ENCODE assay signal across 27 cellular contexts in the genomic region with DNA sequence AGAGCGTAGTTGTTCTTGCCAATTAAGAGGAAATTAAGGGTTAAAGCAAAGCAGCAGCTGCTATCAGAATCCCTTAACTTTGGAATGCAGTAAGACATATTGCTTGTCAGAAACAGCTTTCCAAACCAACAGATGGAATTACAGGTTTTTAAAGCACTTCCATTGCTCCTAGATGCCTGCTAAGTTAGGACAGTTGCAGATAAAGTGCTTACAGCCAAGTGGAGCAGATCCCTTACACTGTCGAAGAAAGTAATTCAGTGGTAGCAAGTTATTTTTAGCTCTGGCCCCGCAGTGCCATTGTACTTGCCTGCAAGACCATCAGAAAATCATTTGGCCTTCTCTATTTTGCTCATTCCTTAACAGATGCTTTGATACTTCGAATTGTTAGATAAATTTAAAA. TPM values are rescaled to one million over a fixed set of nuclear protein-coding genes. Genes with fewer than 3 reads are reported as not detected.
DNase-seq lines count a peak whose midpoint lies in the region; ATAC-seq, FAIRE-seq and TF ChIP-seq lines count a peak whose summit lies in the region.
"Had no signal": no experiment of that assay in that cellular context is flagged by ENCODE, and none has a peak within 500 bp of the region (broad histone marks: within the 10 kb centered on the region; RNA-seq: fewer than 3 reads in every experiment).

No MANE protein-coding gene starts in this region.

- no peak for TF ChIP-seq RAD21 in HepG2 (CRISPR knock-in tag; IDR thresholded peaks at IDR 0.05)

- CTCF ChIA-PET in HepG2 (lab: Yijun Ruan, JAX; ENCODE audit: low intra/inter-chr PET ratio, low total read pairs) = no interaction called here

- H3K27ac ChIP-seq in HepG2 (ENCODE audit: extremely low read length, insufficient read depth, low read length) (no peak overlapping the region), right lobe of liver (no peak overlapping the region), keratinocyte (ENCODE audit: control insufficient read depth, insufficient read depth, low read length) (no peak overlapping the region)
- H3K27ac ChIP-seq: foreskin keratinocyte, Peyer's patch, SK-N-MC, stomach had no signal

- H3K36me3 Mint-ChIP-seq in activated T-helper 2 cell treated with anti-CD3 and anti-CD28 coated beads, Interferon-gamma antibody, Interleukin-2, Interleukin-4, amounts not matched to agents 10 μg/mL and 5 μg/mL and 100 μg/mL, durations not matched to agents 14 hours and 24 hours and 36 hours (ENCODE audit: low read depth) = peaks cover 78% of the 10 kb centered on the region
- peaks cover 9% of the 10 kb centered on the region for H3K36me3 Mint-ChIP-seq in chondrocyte (ENCODE audit: low read depth)

- H3K79me2 ChIP-seq in HepG2 (ENCODE audit: insufficient read depth, low read length) = peaks cover 85% of the 10 kb centered on the region
- peaks cover 11% of the 10 kb centered on the region for H3K79me2 ChIP-seq in keratinocyte (ENCODE audit: control insufficient read depth, insufficient read depth, low read length)

- DNase-seq in HepG2 (ENCODE audit: low spot score) (no peak), right lobe of liver (no peak), NCI-H524 (lab: John Stamatoyannopoulos, UW) (peak; percentile 69 to 86), keratinocyte (ENCODE audit: low read depth, low spot score) (no peak), superior temporal gyrus (ENCODE audit: extremely low spot score) (peak; percentile 17), head of caudate nucleus (no peak), chondrocyte (ENCODE audit: low spot score) (no peak)
- no peak for DNase-seq in activated T-helper 2 cell treated with anti-CD3 and anti-CD28 coated beads, Interferon-gamma antibody, Interleukin-2, Interleukin-4, amounts not matched to agents 10 μg/mL and 5 μg/mL and 100 μg/mL, durations not matched to agents 14 hours and 24 hours and 36 hours (ENCODE audit: low spot score)
- DNase-seq: activated CD4-positive, alpha-beta T cell treated with anti-CD3 and anti-CD28 coated beads, Interleukin-2, amount 50 U/mL, for 4 hours; activated CD8-positive, alpha-beta memory T cell treated with anti-CD3 and anti-CD28 coated beads, Interleukin-2, amount 50 U/mL, for 48 hours; activated effector memory CD4-positive, alpha-beta T cell treated with Interleukin-2 at 50 U/mL for 16 hours; CD4-positive, alpha-beta T cell; central memory CD4-positive, alpha-beta T cell; DMS53; erythroblast; kidney; NCI-H1048; NCI-H2081 treated with DMSO at 0.1 percent for 48 hours; NCI-H748 treated with DMSO at 0.1 percent for 48 hours; Peyer's patch; stimulated activated CD4-positive, alpha-beta T cell treated with anti-CD3 and anti-CD28 coated beads, Interleukin-4, amount 100 ng/mL, for 4 hours; stomach had no signal

- H3K9me3 Mint-ChIP-seq in activated T-helper 2 cell treated with anti-CD3 and anti-CD28 coated beads, Interferon-gamma antibody, Interleukin-2, Interleukin-4, amounts not matched to agents 10 μg/mL and 5 μg/mL and 100 μg/mL, durations not matched to agents 14 hours and 24 hours and 36 hours = no peaks in the 10 kb centered on the region
- H3K9me3 Mint-ChIP-seq in chondrocyte (ENCODE audit: low read depth) = no peaks in the 10 kb centered on the region
- H3K9me3 Mint-ChIP-seq: CD4-positive, alpha-beta T cell; type B pancreatic cell had no signal

- ATAC-seq in HepG2 (no peak), right lobe of liver (no peak)
- ATAC-seq: foreskin keratinocyte had no signal

- H3K9ac ChIP-seq in HepG2 (ENCODE audit: insufficient read depth, low read depth, low read length) (no peak overlapping the region), keratinocyte (ENCODE audit: control insufficient read depth, extremely low read depth, insufficient read depth, low read length) (no peak overlapping the region)

- 93% methylated on average over 4 of the region's 4 CpGs for WGBS in HepG2 (ENCODE audit: low lambda C conversion rate)
- 91% methylated on average over 4 of the region's 4 CpGs for WGBS in right lobe of liver (ENCODE audit: insufficient coverage, low coverage, low lambda C conversion rate, missing lambda C conversion rate)

- BruUV-seq in HepG2 (replicated peaks; lab: Mats Ljungman, UMichigan) = no TSS peak

- TF ChIP-seq POLR2A in HepG2 (IDR thresholded peaks at IDR 0.05; ENCODE audit: insufficient read depth in 1 of 2, low read depth in 2 of 2, low read length in 2 of 2) = no peak
- TF ChIP-seq POLR2A in right lobe of liver (IDR thresholded peaks at IDR 0.05) = no peak

- in situ Hi-C loops in HepG2 (cut with HindIII; ENCODE audit: extremely low pct_ligation_motif_present, low pct_unique_long_range_greater_than_20kb) = no loop called here

- dilution Hi-C loops in keratinocyte (cut with MboI; ENCODE audit: extremely low pct_ligation_motif_present, low sequenced_read_pairs) = no loop called here

- intact Hi-C loops in HepG2 (cut with micrococcal nuclease; ENCODE audit: unreplicated experiment) = no loop called here
- intact Hi-C loops in right lobe of liver (cut with DNase I) = no loop called here
- intact Hi-C loops in activated T-helper 2 cell treated with anti-CD3 and anti-CD28 coated beads, Interferon-gamma antibody, Interleukin-2, Interleukin-4, amounts not matched to agents 10 μg/mL and 5 μg/mL and 100 μg/mL, durations not matched to agents 14 hours and 24 hours and 36 hours (cut with micrococcal nuclease) = no loop called here
- intact Hi-C loops in head of caudate nucleus (cut with DNase I) = no loop called here

- H3K27ac Mint-ChIP-seq in activated T-helper 2 cell treated with anti-CD3 and anti-CD28 coated beads, Interferon-gamma antibody, Interleukin-2, Interleukin-4, amounts not matched to agents 10 μg/mL and 5 μg/mL and 100 μg/mL, durations not matched to agents 14 hours and 24 hours and 36 hours = no peak overlapping the region
- no peak overlapping the region for H3K27ac Mint-ChIP-seq in chondrocyte (ENCODE audit: unreplicated experiment)
- H3K27ac Mint-ChIP-seq: CD4-positive, alpha-beta T cell; type B pancreatic cell had no signal

- H3K36me3 ChIP-seq in HepG2 (replicated peaks in 1 of 2; ENCODE audit: control insufficient read depth in 1 of 2, insufficient read depth in 2 of 2, low read length in 2 of 2) (peaks cover 11 to 65% of the 10 kb centered on the region in 2 experiments), right lobe of liver (peaks cover 0 to 13% (median 1%) of the 10 kb centered on the region in 4 donors), keratinocyte (ENCODE audit: control insufficient read depth in 2 of 2, extremely low read depth in 1 of 2, insufficient read depth in 2 of 2, low read length in 2 of 2) (peaks cover 4 to 12% of the 10 kb centered on the region in 2 experiments)

- H3K9me3 ChIP-seq in HepG2 (ENCODE audit: low read length) (no peaks in the 10 kb centered on the region), right lobe of liver (no peaks in the 10 kb centered on the region), keratinocyte (ENCODE audit: control insufficient read depth, low read depth, low read length) (no peaks in the 10 kb centered on the region)
- H3K9me3 ChIP-seq: Peyer's patch, stomach had no signal

- POLR2A ChIA-PET in HepG2 (lab: Yijun Ruan, JAX) = no interaction called here

- TF ChIP-seq EP300 in HepG2 (IDR thresholded peaks at IDR 0.05; ENCODE audit: low read depth in 2 of 2, low read length in 2 of 2) = no peak
- no peak for TF ChIP-seq EP300 in HepG2 (CRISPR knock-in tag; IDR thresholded peaks at IDR 0.05; ENCODE audit: borderline replicate concordance)

- no peaks in the 10 kb centered on the region for H3K9me1 ChIP-seq in keratinocyte (ENCODE audit: control insufficient read depth, extremely low read depth, insufficient read depth, low read length)

- FAIRE-seq in HepG2 (lab: Jason Lieb, UNC) (no peak), keratinocyte (lab: Jason Lieb, UNC) (no peak)
- FAIRE-seq: GM12892, GM19239, kidney had no signal

- H3K27me3 Mint-ChIP-seq in activated T-helper 2 cell treated with anti-CD3 and anti-CD28 coated beads, Interferon-gamma antibody, Interleukin-2, Interleukin-4, amounts not matched to agents 10 μg/mL and 5 μg/mL and 100 μg/mL, durations not matched to agents 14 hours and 24 hours and 36 hours (ENCODE audit: low read depth) = no peaks in the 10 kb centered on the region
- H3K27me3 Mint-ChIP-seq in chondrocyte (ENCODE audit: low read depth) = no peaks in the 10 kb centered on the region
- H3K27me3 Mint-ChIP-seq: CD4-positive, alpha-beta T cell; type B pancreatic cell had no signal

- H3K4me1 Mint-ChIP-seq in activated T-helper 2 cell treated with anti-CD3 and anti-CD28 coated beads, Interferon-gamma antibody, Interleukin-2, Interleukin-4, amounts not matched to agents 10 μg/mL and 5 μg/mL and 100 μg/mL, durations not matched to agents 14 hours and 24 hours and 36 hours (ENCODE audit: low read depth) = peaks cover 27% of the 10 kb centered on the region
- H3K4me1 Mint-ChIP-seq in chondrocyte (ENCODE audit: low read depth) = peaks cover 34% of the 10 kb centered on the region

- H2AFZ ChIP-seq in HepG2 (ENCODE audit: low read length) (no peak overlapping the region), keratinocyte (ENCODE audit: control insufficient read depth, low read length) (no peak overlapping the region)

- H3K4me2 ChIP-seq in HepG2 (ENCODE audit: low read depth, low read length) = no peak overlapping the region
- H3K4me2 ChIP-seq in keratinocyte (ENCODE audit: control insufficient read depth, extremely low read depth, insufficient read depth, low read depth, low read length) = peak overlapping the region; percentile 27

- H4K20me1 ChIP-seq in HepG2 (ENCODE audit: insufficient read depth, low read length) (peaks cover 77% of the 10 kb centered on the region), keratinocyte (ENCODE audit: control insufficient read depth, extremely low read depth, insufficient read depth, low read length) (no peaks in the 10 kb centered on the region)

- H3K27me3 ChIP-seq in HepG2 (ENCODE audit: control insufficient read depth in 1 of 2, insufficient read depth in 2 of 2, low read length in 2 of 2) (no peaks in the 10 kb centered on the region; a peak in 1 of 5 replicates), right lobe of liver (no peaks in the 10 kb centered on the region), keratinocyte (ENCODE audit: control insufficient read depth, extremely low read depth, insufficient read depth, low read length) (no peaks in the 10 kb centered on the region)
- H3K27me3 ChIP-seq: foreskin keratinocyte, Peyer's patch, stomach had no signal

- H3K4me1 ChIP-seq in HepG2 (ENCODE audit: insufficient read depth, low read length) = peaks cover 45% of the 10 kb centered on the region
- peaks cover 0 to 4% (median 0%) of the 10 kb centered on the region in 4 donors for H3K4me1 ChIP-seq in right lobe of liver
- peaks cover 28% of the 10 kb centered on the region for H3K4me1 ChIP-seq in keratinocyte (ENCODE audit: control insufficient read depth, extremely low read depth, insufficient read depth, low read length)

- H3K4me3 Mint-ChIP-seq in activated T-helper 2 cell treated with anti-CD3 and anti-CD28 coated beads, Interferon-gamma antibody, Interleukin-2, Interleukin-4, amounts not matched to agents 10 μg/mL and 5 μg/mL and 100 μg/mL, durations not matched to agents 14 hours and 24 hours and 36 hours (ENCODE audit: low read depth) = no peak overlapping the region
- H3K4me3 Mint-ChIP-seq in chondrocyte (ENCODE audit: unreplicated experiment) = no peak overlapping the region
- H3K4me3 Mint-ChIP-seq: CD4-positive, alpha-beta T cell; type B pancreatic cell had no signal

- H3K4me3 ChIP-seq in HepG2 (replicated peaks in 1 of 3; ENCODE audit: insufficient read depth in 1 of 3, low read depth in 2 of 3, low read length in 3 of 3) = no peak overlapping the region
- H3K4me3 ChIP-seq in right lobe of liver = no peak overlapping the region
- H3K4me3 ChIP-seq in keratinocyte (ENCODE audit: control insufficient read depth in 2 of 3, extremely low read depth in 1 of 3, insufficient read depth in 2 of 3, low read depth in 1 of 3, low read length in 3 of 3) = no peak overlapping the region
- H3K4me3 ChIP-seq: Peyer's patch, SK-N-MC, stomach had no signal

- TF ChIP-seq CTCF in HepG2 (CRISPR knock-in tag; IDR thresholded peaks at IDR 0.05) (no peak), right lobe of liver (IDR thresholded peaks at IDR 0.05) (no peak), keratinocyte (optimal IDR thresholded peaks at IDR 0.05 in 1 of 3, IDR thresholded peaks at IDR 0.05 in 1 of 3, conservative IDR thresholded peaks at IDR 0.05 in 1 of 3; ENCODE audit: extremely low read depth in 1 of 3, insufficient read depth in 2 of 3, low read length in 3 of 3) (no peak), chondrocyte (IDR thresholded peaks at IDR 0.05) (no peak)

RNA-seq across cellular contexts. Expression of a gene that starts 5.4 kb away (rescaled TPM):
- 11.9 and 12.0 TPM in 2 replicates for total RNA-seq in HepG2 (2016; rRNA removed; fragmentation: Illumina TruSeq; extraction: Trizol)
- 14.8 and 16.0 TPM in 2 replicates for total RNA-seq in HepG2 (2016; cell fraction: cytosol; rRNA removed; fragmentation: Illumina TruSeq; extraction: Trizol; ENCODE audit: low read depth)
- total RNA-seq in HepG2 (2016; cell fraction: insoluble cytoplasmic fraction; rRNA removed; fragmentation: Illumina TruSeq; extraction: Trizol) = 11.1 and 15.0 TPM in 2 replicates
- total RNA-seq in HepG2 (2016; cell fraction: membrane; rRNA removed; fragmentation: Illumina TruSeq; extraction: Trizol) = 5.0 and 6.4 TPM in 2 replicates
- 14.8 and 15.2 TPM in 2 replicates for total RNA-seq in HepG2 (2016; cell fraction: nucleus; rRNA removed; fragmentation: Illumina TruSeq; extraction: Trizol)
- polyA plus RNA-seq in HepG2 (2011; rRNA removed) = 84.7 and 96.9 TPM in 2 replicates
- 30.7 and 32.7 TPM in 2 replicates for polyA plus RNA-seq in HepG2 (2011; cell fraction: cytosol; rRNA removed)
- polyA plus RNA-seq in HepG2 (2011; cell fraction: nucleus; rRNA removed) = 67.8 and 93.1 TPM in 2 replicates
- 25.5 and 44.1 TPM in 2 replicates for polyA plus RNA-seq in HepG2 (2012)
- polyA plus RNA-seq in HepG2 (2016; cell fraction: cytosol; fragmentation: Illumina TruSeq; extraction: Trizol; ENCODE audit: low read depth) = 0.77 and 0.79 TPM in 2 replicates
- polyA plus RNA-seq in HepG2 (2016; cell fraction: insoluble cytoplasmic fraction; fragmentation: Illumina TruSeq; extraction: Trizol; ENCODE audit: low read depth) = 7.5 and 10.2 TPM in 2 replicates
- polyA plus RNA-seq in HepG2 (2016; cell fraction: membrane; fragmentation: Illumina TruSeq; extraction: Trizol; ENCODE audit: low read depth) = 2.4 and 2.7 TPM in 2 replicates
- 10.4 and 11.5 TPM in 2 replicates for polyA plus RNA-seq in HepG2 (2016; cell fraction: nucleus; fragmentation: Illumina TruSeq; extraction: Trizol; ENCODE audit: insufficient read depth, low read depth)
- polyA minus RNA-seq in HepG2 (2011; rRNA and poly(A)+ RNA removed; ENCODE audit: low replicate concordance) = 33.6 and 117 TPM in 2 replicates
- 65.8 and 77.1 TPM in 2 replicates for polyA minus RNA-seq in HepG2 (2011; cell fraction: cytosol; rRNA and poly(A)+ RNA removed)
- polyA minus RNA-seq in HepG2 (2011; cell fraction: nucleus; rRNA and poly(A)+ RNA removed) = 205 and 237 TPM in 2 replicates
- total RNA-seq in right lobe of liver = 10 to 100 TPM in 3 of 6 experiments, 1 to 10 TPM in 3; 5.0 to 34.1 (median 9.6) TPM
- polyA plus RNA-seq in keratinocyte = 10.5 to 29.2 TPM (median 22.9 TPM) in 3 replicates
- 3.4 TPM for polyA plus RNA-seq in keratinocyte (2011; ENCODE audit: low read depth)
- 6.2 and 12.8 TPM in 2 replicates for polyA plus RNA-seq in keratinocyte (2011; cell fraction: cytosol; rRNA removed)
- 14.2 and 14.9 TPM in 2 replicates for polyA plus RNA-seq in keratinocyte (2011; cell fraction: nucleus; rRNA removed)
- polyA plus RNA-seq in keratinocyte (2012; ENCODE audit: low replicate concordance) = 6.2 and 6.4 TPM in 2 replicates
- 15.3 to 62.5 TPM (median 44.0 TPM) in 3 replicates for polyA minus RNA-seq in keratinocyte
- 13.4 TPM for polyA minus RNA-seq in keratinocyte (2011; cell fraction: cytosol; rRNA and poly(A)+ RNA removed)
- polyA minus RNA-seq in keratinocyte (2011; cell fraction: nucleus; rRNA and poly(A)+ RNA removed) = 10.3 and 25.6 TPM in 2 replicates
- total RNA-seq in activated T-helper 2 cell treated with anti-CD3 and anti-CD28 coated beads, Interferon-gamma antibody, Interleukin-2, Interleukin-4, amounts not matched to agents 10 μg/mL and 5 μg/mL and 100 μg/mL, durations not matched to agents 14 hours and 24 hours and 36 hours = 38.9 and 44.9 TPM in 2 replicates
- 13.9 to 27.9 TPM (median 27.6 TPM) in 3 replicates for total RNA-seq in chondrocyte

Comparison
In these comparisons a context has a peak if more than half of its experiments do, and no peak if none do; other contexts are left out.
1. DNase-seq: peak in NCI-H524 (2 of 2) and superior temporal gyrus (single experiment); none in HepG2 (single experiment), right lobe of liver (0 of 3), keratinocyte (single experiment), activated T-helper 2 cell treated with anti-CD3 and anti-CD28 coated beads, Interferon-gamma antibody, Interleukin-2, Interleukin-4, amounts not matched to agents 10 μg/mL and 5 μg/mL and 100 μg/mL, durations not matched to agents 14 hours and 24 hours and 36 hours (single experiment), head of caudate nucleus (0 of 42) and chondrocyte (single experiment).